In genomic region chr4:61443813-61444510, GRCh38 we compare ENCODE assay signal across 15 cellular contexts.
DNase-seq lines count a peak whose midpoint lies in the region; TF ChIP-seq lines count a peak whose summit lies in the region.
"Had no signal": no experiment of that assay in that cellular context is flagged by ENCODE, and none has a peak within 500 bp of the region (broad histone marks: within the 10 kb centered on the region; RNA-seq: fewer than 3 reads in every experiment).

No MANE protein-coding gene starts in this region.

- peak overlapping the region; percentile 59 for H3K27ac ChIP-seq in mammary epithelial cell (ENCODE audit: insufficient read depth, low read depth, low read length)
- H3K27ac ChIP-seq in colonic mucosa = no peak overlapping the region

- in situ Hi-C loops in mammary epithelial cell (cut with MboI; ENCODE audit: low sequenced_read_pairs in 2 of 2) = no loop called here

- intact Hi-C loops in mammary epithelial cell (cut with micrococcal nuclease) (loop anchor here (1.0 to 5.0 kb wide), 2 partner anchors 19 to 47 kb away; no protein-coding TSS in a partner anchor), colonic mucosa (cut with DNase I) (no loop called here)

- H3K4me2 ChIP-seq in mammary epithelial cell (ENCODE audit: insufficient read depth, low read depth, low read length) = peak overlapping the region; percentile 68

- H3K36me3 ChIP-seq in mammary epithelial cell (ENCODE audit: insufficient read depth, low read length) (no peaks in the 10 kb centered on the region), kidney epithelial cell (ENCODE audit: control insufficient read depth, insufficient read depth, low read length) (no peaks in the 10 kb centered on the region), colonic mucosa (no peaks in the 10 kb centered on the region)

- DNase-seq in A172 (ENCODE audit: low spot score) = peak; percentile 28
- peak; percentile 72 for DNase-seq in LHCN-M2 (ENCODE audit: low read depth)
- DNase-seq in mammary epithelial cell = peak; percentile 64
- DNase-seq in kidney epithelial cell (ENCODE audit: low read depth) = peak; percentile 16
- DNase-seq in amniotic stem cell (lab: John Stamatoyannopoulos, UW) = no peak
- DNase-seq in colonic mucosa = no peak
- DNase-seq in activated naive CD4-positive, alpha-beta T cell treated with Interleukin-2 at 50 U/mL for 16 hours = no peak
- DNase-seq in NCI-H2171 treated with DMSO at 0.1 percent for 48 hours (lab: John Stamatoyannopoulos, UW) = no peak
- DNase-seq: activated CD4-positive, alpha-beta T cell treated with anti-CD3 and anti-CD28 coated beads for 4 hours; activated T-cell treated with anti-CD3 and anti-CD28 coated beads, Interleukin-2, amount 50 U/mL, for 4 hours; Calu3; effector memory CD4-positive, alpha-beta T cell; NCI-H1092 treated with DMSO at 0.1 percent for 48 hours; occipital lobe; OCI-M1 had no signal

- H3K4me3 ChIP-seq in mammary epithelial cell (replicated peaks in 1 of 3; ENCODE audit: insufficient read depth in 1 of 3, low read depth in 2 of 3, low read length in 3 of 3) (peak overlapping the region in 2 of 3 experiments; percentile 2 to 9), kidney epithelial cell (ENCODE audit: low read depth, low read length) (no peak overlapping the region), colonic mucosa (no peak overlapping the region)

- TF ChIP-seq CTCF in mammary epithelial cell (conservative IDR thresholded peaks at IDR 0.05 in 1 of 2, IDR thresholded peaks at IDR 0.05 in 1 of 2; ENCODE audit: extremely low read depth in 1 of 2, insufficient read depth in 1 of 2, low read depth in 1 of 2, low read length in 2 of 2) (no peak), kidney epithelial cell (IDR thresholded peaks at IDR 0.05; ENCODE audit: insufficient read depth, low read length, poor library complexity, severe bottlenecking) (no peak), colonic mucosa (IDR thresholded peaks at IDR 0.05) (no peak)

- CTCF ChIA-PET in mammary epithelial cell (lab: Charles Lee; ENCODE audit: low non-redundant PET) = interaction anchor here (0.7 kb wide), 1 partner anchor 57 kb away, joined by 3 read pairs; no protein-coding TSS in a partner anchor

- dilution Hi-C loops in mammary epithelial cell (cut with HindIII; ENCODE audit: low sequenced_read_pairs) = no loop called here

- H3K9ac ChIP-seq in mammary epithelial cell (ENCODE audit: insufficient read depth, low read length) (no peak overlapping the region), colonic mucosa (ENCODE audit: low read depth in 2 of 2, low read length in 2 of 2) (no peak overlapping the region)

- no peaks in the 10 kb centered on the region for H3K79me2 ChIP-seq in mammary epithelial cell (ENCODE audit: insufficient read depth, low read length)

- H3K4me1 ChIP-seq in mammary epithelial cell (ENCODE audit: insufficient read depth, low read length) (peaks cover 14% of the 10 kb centered on the region), colonic mucosa (no peaks in the 10 kb centered on the region)

- H3K27me3 ChIP-seq in mammary epithelial cell (ENCODE audit: insufficient read depth, low read length) (no peaks in the 10 kb centered on the region), kidney epithelial cell (ENCODE audit: control insufficient read depth, insufficient read depth, low read length) (no peaks in the 10 kb centered on the region), colonic mucosa (no peaks in the 10 kb centered on the region)

- no peaks in the 10 kb centered on the region for H4K20me1 ChIP-seq in mammary epithelial cell (ENCODE audit: insufficient read depth, low read length)

- no TSS peak for BruUV-seq in mammary epithelial cell (replicated peaks; lab: Mats Ljungman, UMichigan)

- peak overlapping the region; percentile 53 for H2AFZ ChIP-seq in mammary epithelial cell (ENCODE audit: low read depth, low read length)

- H3K9me3 ChIP-seq in mammary epithelial cell (replicated peaks; ENCODE audit: insufficient read depth, low read length) (no peaks in the 10 kb centered on the region), colonic mucosa (no peaks in the 10 kb centered on the region)

- 0% methylated on average over 2 of the region's 2 CpGs for WGBS in mammary epithelial cell (ENCODE audit: low coverage, missing lambda C conversion rate)

Comparison
In these comparisons a context has a peak if more than half of its experiments do, and no peak if none do; other contexts are left out.
1. DNase-seq: peak in A172 (single experiment), LHCN-M2 (single experiment), mammary epithelial cell (single experiment) and kidney epithelial cell (single experiment); none in amniotic stem cell (single experiment), colonic mucosa (single experiment), activated naive CD4-positive, alpha-beta T cell treated with Interleukin-2 at 50 U/mL for 16 hours (single experiment) and NCI-H2171 treated with DMSO at 0.1 percent for 48 hours (single experiment).
2. H3K4me3 ChIP-seq: peak in mammary epithelial cell (2 of 3); none in kidney epithelial cell (single experiment) and colonic mucosa (single experiment).